Comparison of ENCODE assay signal across 1 cellular context in genomic region chr1:165827199-165828102, GRCh38.
TF ChIP-seq lines count a peak whose summit lies in the region.

Gene UCK2, plus strand, starts transcription at chr1:165827614. Its CDS starts 220 bp downstream, at chr1:165827834.

TF ChIP-seq in HepG2, 621 proteins besides CTCF, POLR2A, EP300 and RAD21 (continued from another document and continues in another):
- TF ChIP-seq CBX2 (IDR thresholded peaks at IDR 0.05; ENCODE audit: low read depth, low read length), result no peak
- no peak for TF ChIP-seq CBX2 (CRISPR knock-in tag; IDR thresholded peaks at IDR 0.05; ENCODE audit: low read depth)
- TF ChIP-seq, protein P1, sequence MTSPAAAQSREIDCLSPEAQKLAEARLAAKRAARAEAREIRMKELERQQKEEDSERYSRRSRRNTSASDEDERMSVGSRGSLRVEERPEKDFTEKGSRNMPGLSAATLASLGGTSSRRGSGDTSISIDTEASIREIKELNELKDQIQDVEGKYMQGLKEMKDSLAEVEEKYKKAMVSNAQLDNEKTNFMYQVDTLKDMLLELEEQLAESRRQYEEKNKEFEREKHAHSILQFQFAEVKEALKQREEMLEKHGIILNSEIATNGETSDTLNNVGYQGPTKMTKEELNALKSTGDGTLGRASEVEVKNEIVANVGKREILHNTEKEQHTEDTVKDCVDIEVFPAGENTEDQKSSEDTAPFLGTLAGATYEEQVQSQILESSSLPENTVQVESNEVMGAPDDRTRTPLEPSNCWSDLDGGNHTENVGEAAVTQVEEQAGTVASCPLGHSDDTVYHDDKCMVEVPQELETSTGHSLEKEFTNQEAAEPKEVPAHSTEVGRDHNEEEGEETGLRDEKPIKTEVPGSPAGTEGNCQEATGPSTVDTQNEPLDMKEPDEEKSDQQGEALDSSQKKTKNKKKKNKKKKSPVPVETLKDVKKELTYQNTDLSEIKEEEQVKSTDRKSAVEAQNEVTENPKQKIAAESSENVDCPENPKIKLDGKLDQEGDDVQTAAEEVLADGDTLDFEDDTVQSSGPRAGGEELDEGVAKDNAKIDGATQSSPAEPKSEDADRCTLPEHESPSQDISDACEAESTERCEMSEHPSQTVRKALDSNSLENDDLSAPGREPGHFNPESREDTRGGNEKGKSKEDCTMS (CRISPR knock-in tag; conservative IDR thresholded peaks at IDR 0.05), result no peak
- TF ChIP-seq SKI (IDR thresholded peaks at IDR 0.05; ENCODE audit: partially characterized antibody), result peak; percentile 53
- 0 out of 2 replicates have a peak, but pooled peaks have one; percentile 20 for TF ChIP-seq RXRA (CRISPR knock-in tag; IDR thresholded peaks at IDR 0.05)
- TF ChIP-seq ZNF496 (CRISPR knock-in tag; IDR thresholded peaks at IDR 0.05; ENCODE audit: insufficient replicate concordance), result no peak
- 0 out of 2 replicates have a peak, but pooled peaks have one; percentile 33 for TF ChIP-seq FOXO1 (CRISPR knock-in tag; IDR thresholded peaks at IDR 0.05)
- TF ChIP-seq, protein P2, sequence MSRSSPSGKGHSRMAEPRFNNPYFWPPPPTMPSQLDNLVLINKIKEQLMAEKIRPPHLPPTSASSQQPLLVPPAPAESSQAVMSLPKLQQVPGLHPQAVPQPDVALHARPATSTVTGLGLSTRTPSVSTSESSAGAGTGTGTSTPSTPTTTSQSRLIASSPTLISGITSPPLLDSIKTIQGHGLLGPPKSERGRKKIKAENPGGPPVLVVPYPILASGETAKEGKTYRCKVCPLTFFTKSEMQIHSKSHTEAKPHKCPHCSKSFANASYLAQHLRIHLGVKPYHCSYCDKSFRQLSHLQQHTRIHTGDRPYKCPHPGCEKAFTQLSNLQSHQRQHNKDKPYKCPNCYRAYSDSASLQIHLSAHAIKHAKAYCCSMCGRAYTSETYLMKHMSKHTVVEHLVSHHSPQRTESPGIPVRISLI (CRISPR knock-in tag; IDR thresholded peaks at IDR 0.05; ENCODE audit: borderline replicate concordance), result no peak
- TF ChIP-seq JUN (CRISPR knock-in tag; IDR thresholded peaks at IDR 0.05), result no peak; the same call in 1 of the 2 replicates
- 0 out of 2 replicates have a peak, but pooled peaks have one; percentile 8 for TF ChIP-seq SMYD3 (CRISPR knock-in tag; IDR thresholded peaks at IDR 0.05)
- no peak for TF ChIP-seq KDM4B (CRISPR knock-in tag; IDR thresholded peaks at IDR 0.05)
- TF ChIP-seq, protein P3, sequence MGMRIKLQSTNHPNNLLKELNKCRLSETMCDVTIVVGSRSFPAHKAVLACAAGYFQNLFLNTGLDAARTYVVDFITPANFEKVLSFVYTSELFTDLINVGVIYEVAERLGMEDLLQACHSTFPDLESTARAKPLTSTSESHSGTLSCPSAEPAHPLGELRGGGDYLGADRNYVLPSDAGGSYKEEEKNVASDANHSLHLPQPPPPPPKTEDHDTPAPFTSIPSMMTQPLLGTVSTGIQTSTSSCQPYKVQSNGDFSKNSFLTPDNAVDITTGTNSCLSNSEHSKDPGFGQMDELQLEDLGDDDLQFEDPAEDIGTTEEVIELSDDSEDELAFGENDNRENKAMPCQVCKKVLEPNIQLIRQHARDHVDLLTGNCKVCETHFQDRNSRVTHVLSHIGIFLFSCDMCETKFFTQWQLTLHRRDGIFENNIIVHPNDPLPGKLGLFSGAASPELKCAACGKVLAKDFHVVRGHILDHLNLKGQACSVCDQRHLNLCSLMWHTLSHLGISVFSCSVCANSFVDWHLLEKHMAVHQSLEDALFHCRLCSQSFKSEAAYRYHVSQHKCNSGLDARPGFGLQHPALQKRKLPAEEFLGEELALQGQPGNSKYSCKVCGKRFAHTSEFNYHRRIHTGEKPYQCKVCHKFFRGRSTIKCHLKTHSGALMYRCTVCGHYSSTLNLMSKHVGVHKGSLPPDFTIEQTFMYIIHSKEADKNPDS (CRISPR knock-in tag; IDR thresholded peaks at IDR 0.05), result no peak
- no peak for TF ChIP-seq MAF1 (CRISPR knock-in tag; IDR thresholded peaks at IDR 0.05; ENCODE audit: borderline replicate concordance)
- TF ChIP-seq RNF2 (conservative IDR thresholded peaks at IDR 0.05; ENCODE audit: low read depth), result peak; percentile 60
- TF ChIP-seq MLX (CRISPR knock-in tag; IDR thresholded peaks at IDR 0.05), result no peak
- no peak for TF ChIP-seq ZNF781 (CRISPR knock-in tag; IDR thresholded peaks at IDR 0.05; ENCODE audit: borderline replicate concordance, not compliant biosample characterization)
- TF ChIP-seq, protein P4, sequence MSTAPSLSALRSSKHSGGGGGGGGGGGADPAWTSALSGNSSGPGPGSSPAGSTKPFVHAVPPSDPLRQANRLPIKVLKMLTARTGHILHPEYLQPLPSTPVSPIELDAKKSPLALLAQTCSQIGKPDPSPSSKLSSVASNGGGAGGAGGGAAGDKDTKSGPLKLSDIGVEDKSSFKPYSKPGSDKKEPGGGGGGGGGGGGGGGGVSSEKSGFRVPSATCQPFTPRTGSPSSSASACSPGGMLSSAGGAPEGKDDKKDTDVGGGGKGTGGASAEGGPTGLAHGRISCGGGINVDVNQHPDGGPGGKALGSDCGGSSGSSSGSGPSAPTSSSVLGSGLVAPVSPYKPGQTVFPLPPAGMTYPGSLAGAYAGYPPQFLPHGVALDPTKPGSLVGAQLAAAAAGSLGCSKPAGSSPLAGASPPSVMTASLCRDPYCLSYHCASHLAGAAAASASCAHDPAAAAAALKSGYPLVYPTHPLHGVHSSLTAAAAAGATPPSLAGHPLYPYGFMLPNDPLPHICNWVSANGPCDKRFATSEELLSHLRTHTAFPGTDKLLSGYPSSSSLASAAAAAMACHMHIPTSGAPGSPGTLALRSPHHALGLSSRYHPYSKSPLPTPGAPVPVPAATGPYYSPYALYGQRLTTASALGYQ (CRISPR knock-in tag; IDR thresholded peaks at IDR 0.05), result no peak
- no peak for TF ChIP-seq TRAFD1 (CRISPR knock-in tag; IDR thresholded peaks at IDR 0.05; ENCODE audit: borderline replicate concordance)
- peak; percentile 86 for TF ChIP-seq MYC (CRISPR knock-in tag; IDR thresholded peaks at IDR 0.05; ENCODE audit: borderline replicate concordance)
- TF ChIP-seq SALL1 (CRISPR knock-in tag; IDR thresholded peaks at IDR 0.05), result peak; percentile 67
- no peak for TF ChIP-seq SRSF9 (IDR thresholded peaks at IDR 0.05; ENCODE audit: borderline replicate concordance, insufficient read depth, low read depth, low read length, poor library complexity, severe bottlenecking)
- TF ChIP-seq BRD4 (CRISPR knock-in tag; IDR thresholded peaks at IDR 0.05), result no peak
- TF ChIP-seq PRMT3 (CRISPR knock-in tag; IDR thresholded peaks at IDR 0.05; ENCODE audit: borderline replicate concordance, low read depth), result 0 out of 2 replicates have a peak, but pooled peaks have one; percentile 71
- no peak for TF ChIP-seq HOXA5 (CRISPR knock-in tag; IDR thresholded peaks at IDR 0.05)
- TF ChIP-seq YY1 (IDR thresholded peaks at IDR 0.05; ENCODE audit: insufficient read depth, insufficient replicate concordance, low read depth, low read length), result peak; percentile 7
- no peak; the same call in 1 of the 2 replicates for TF ChIP-seq ZNF777 (CRISPR knock-in tag; IDR thresholded peaks at IDR 0.05)
- no peak for TF ChIP-seq SMAD9 (CRISPR knock-in tag; IDR thresholded peaks at IDR 0.05)
- TF ChIP-seq ZNF276 (CRISPR knock-in tag; IDR thresholded peaks at IDR 0.05; ENCODE audit: low read depth), result 0 out of 2 replicates have a peak, but pooled peaks have one; percentile 32
- TF ChIP-seq ZNF607 (CRISPR knock-in tag; IDR thresholded peaks at IDR 0.05; ENCODE audit: borderline replicate concordance), result peak; percentile 64; the same call in 1 of the 2 replicates
- TF ChIP-seq ZNF616 (CRISPR knock-in tag; IDR thresholded peaks at IDR 0.05; ENCODE audit: low read depth), result no peak
- peak; percentile 37; the same call in 1 of the 2 replicates for TF ChIP-seq GATA4 (IDR thresholded peaks at IDR 0.05; ENCODE audit: borderline replicate concordance, low read depth)
- no peak for TF ChIP-seq SMARCE1 (IDR thresholded peaks at IDR 0.05; ENCODE audit: borderline replicate concordance)
- no peak for TF ChIP-seq ZNF605 (CRISPR knock-in tag; IDR thresholded peaks at IDR 0.05)
- TF ChIP-seq ZNF180 (CRISPR knock-in tag; IDR thresholded peaks at IDR 0.05; ENCODE audit: borderline replicate concordance, low read depth), result no peak
- peak; percentile 4; the same call in 1 of the 2 replicates for TF ChIP-seq SP2 (CRISPR knock-in tag; IDR thresholded peaks at IDR 0.05)
- TF ChIP-seq, protein P5, sequence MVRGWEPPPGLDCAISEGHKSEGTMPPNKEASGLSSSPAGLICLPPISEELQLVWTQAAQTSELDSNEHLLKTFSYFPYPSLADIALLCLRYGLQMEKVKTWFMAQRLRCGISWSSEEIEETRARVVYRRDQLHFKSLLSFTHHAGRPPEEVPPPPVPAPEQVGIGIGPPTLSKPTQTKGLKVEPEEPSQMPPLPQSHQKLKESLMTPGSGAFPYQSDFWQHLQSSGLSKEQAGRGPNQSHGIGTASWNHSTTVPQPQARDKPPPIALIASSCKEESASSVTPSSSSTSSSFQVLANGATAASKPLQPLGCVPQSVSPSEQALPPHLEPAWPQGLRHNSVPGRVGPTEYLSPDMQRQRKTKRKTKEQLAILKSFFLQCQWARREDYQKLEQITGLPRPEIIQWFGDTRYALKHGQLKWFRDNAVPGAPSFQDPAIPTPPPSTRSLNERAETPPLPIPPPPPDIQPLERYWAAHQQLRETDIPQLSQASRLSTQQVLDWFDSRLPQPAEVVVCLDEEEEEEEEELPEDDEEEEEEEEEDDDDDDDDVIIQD (CRISPR knock-in tag; IDR thresholded peaks at IDR 0.05; ENCODE audit: low read depth), result no peak
- TF ChIP-seq, protein P6, sequence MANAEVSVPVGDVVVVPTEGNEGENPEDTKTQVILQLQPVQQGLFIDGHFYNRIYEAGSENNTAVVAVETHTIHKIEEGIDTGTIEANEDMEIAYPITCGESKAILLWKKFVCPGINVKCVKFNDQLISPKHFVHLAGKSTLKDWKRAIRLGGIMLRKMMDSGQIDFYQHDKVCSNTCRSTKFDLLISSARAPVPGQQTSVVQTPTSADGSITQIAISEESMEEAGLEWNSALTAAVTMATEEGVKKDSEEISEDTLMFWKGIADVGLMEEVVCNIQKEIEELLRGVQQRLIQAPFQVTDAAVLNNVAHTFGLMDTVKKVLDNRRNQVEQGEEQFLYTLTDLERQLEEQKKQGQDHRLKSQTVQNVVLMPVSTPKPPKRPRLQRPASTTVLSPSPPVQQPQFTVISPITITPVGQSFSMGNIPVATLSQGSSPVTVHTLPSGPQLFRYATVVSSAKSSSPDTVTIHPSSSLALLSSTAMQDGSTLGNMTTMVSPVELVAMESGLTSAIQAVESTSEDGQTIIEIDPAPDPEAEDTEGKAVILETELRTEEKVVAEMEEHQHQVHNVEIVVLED (CRISPR knock-in tag; IDR thresholded peaks at IDR 0.05; ENCODE audit: borderline replicate concordance), result peak; percentile 69; the same call in 1 of the 2 replicates
- no peak for TF ChIP-seq CEBPZ (IDR thresholded peaks at IDR 0.05; ENCODE audit: low read length)
- TF ChIP-seq KLF6 (CRISPR knock-in tag; IDR thresholded peaks at IDR 0.05), result no peak; the same call in 1 of the 2 replicates
- TF ChIP-seq ZBTB1 (CRISPR knock-in tag; IDR thresholded peaks at IDR 0.05; ENCODE audit: borderline replicate concordance), result no peak
- TF ChIP-seq TCF12 (IDR thresholded peaks at IDR 0.05), result no peak
- TF ChIP-seq TCF12 (CRISPR knock-in tag; IDR thresholded peaks at IDR 0.05), result peak; percentile 32; the same call in 1 of the 2 replicates
- peak; percentile 63 for TF ChIP-seq NFYC (CRISPR knock-in tag; IDR thresholded peaks at IDR 0.05)
- TF ChIP-seq ZNF292 (CRISPR knock-in tag; IDR thresholded peaks at IDR 0.05; ENCODE audit: borderline replicate concordance, low read depth), result peak; percentile 39; the same call in 1 of the 2 replicates
